In genomic region chr17:64129515-64129764, GRCh38 we compare ENCODE assay signal across 8 cellular contexts. TPM values are rescaled to one million over a fixed set of nuclear protein-coding genes. Genes with fewer than 3 reads are reported as not detected.
A peak's percentile ranks its signal among the peaks of the same experiment; 100 is the strongest.
DNase-seq lines count a peak whose midpoint lies in the region; ATAC-seq, FAIRE-seq and TF ChIP-seq lines count a peak whose summit lies in the region.

No MANE protein-coding gene starts in this region.

- H3K4me3 ChIP-seq in mucosa of rectum (ENCODE audit: low read length in 2 of 2) = peak overlapping the region; percentile 72 to 91

- H3K36me3 ChIP-seq in mucosa of rectum (ENCODE audit: control insufficient read depth in 2 of 2, insufficient read depth in 2 of 2, low read length in 2 of 2) = no peaks in the 10 kb centered on the region

- H3K27ac ChIP-seq in CD4-positive, alpha-beta T cell (ENCODE audit: low read depth, low read length) = no peak overlapping the region
- H3K27ac ChIP-seq in mucosa of rectum (ENCODE audit: low read depth in 2 of 2, low read length in 2 of 2) = peak overlapping the region; percentile 97 to 98

- no peak for TF ChIP-seq POLR2A in GM12892 (IDR thresholded peaks at IDR 0.05; ENCODE audit: low read depth, low read length)

- no peaks in the 10 kb centered on the region for H3K27me3 Mint-ChIP-seq in CD4-positive, alpha-beta T cell
- H3K27me3 Mint-ChIP-seq in MCF 10A (ENCODE audit: insufficient read depth, unreplicated experiment) = no peaks in the 10 kb centered on the region

- H3K4me1 ChIP-seq in mucosa of rectum (ENCODE audit: control insufficient read depth in 2 of 2, insufficient read depth in 2 of 2, low read length in 2 of 2) = peaks cover 19 to 21% of the 10 kb centered on the region in 2 donors

- H3K27ac Mint-ChIP-seq in CD4-positive, alpha-beta T cell = peak overlapping the region; percentile 84
- H3K27ac Mint-ChIP-seq in MCF 10A (ENCODE audit: low read depth, unreplicated experiment) = peak overlapping the region; percentile 93

- DNase-seq in CD4-positive, alpha-beta T cell = peak in 1 of 10 experiments; percentile 38
- DNase-seq in MCF 10A (ENCODE audit: unreplicated experiment) (no peak), NCI-H2196 treated with DMSO at 0.1 percent for 48 hours (lab: John Stamatoyannopoulos, UW; ENCODE audit: unreplicated experiment) (no peak), NCI-H774 (lab: John Stamatoyannopoulos, UW) (no peak), GM12892 (ENCODE audit: insufficient read length) (no peak), DMS79 (lab: John Stamatoyannopoulos, UW) (no peak)

- FAIRE-seq in GM12892 (lab: Jason Lieb, UNC) = no peak

- no peaks in the 10 kb centered on the region for H3K27me3 ChIP-seq in CD4-positive, alpha-beta T cell (ENCODE audit: control insufficient read depth, insufficient read depth, low read length)
- H3K27me3 ChIP-seq in mucosa of rectum (ENCODE audit: control insufficient read depth in 2 of 2, insufficient read depth in 2 of 2, low read length in 2 of 2) = no peaks in the 10 kb centered on the region

- H3K4me1 Mint-ChIP-seq in CD4-positive, alpha-beta T cell (ENCODE audit: low read depth) = peaks cover 62% of the 10 kb centered on the region
- H3K4me1 Mint-ChIP-seq in MCF 10A (ENCODE audit: insufficient read depth, unreplicated experiment) = peaks cover 18% of the 10 kb centered on the region

- POLR2A ChIA-PET in CD4-positive, alpha-beta T cell (lab: Charles Lee) = interaction anchor here (0.7 to 7.1 kb wide), 20 partner anchors 8 to 377 kb away, joined by 3 to 166 read pairs (median 6); partner anchors contain the start of genes CEP95, DDX5 and ICAM2
- POLR2A ChIA-PET in MCF 10A (lab: Yijun Ruan, JAX) = interaction anchor here (0.6 to 8.8 kb wide), 24 partner anchors 9 to 376 kb away, joined by 3 to 79 read pairs (median 6); partner anchors contain the start of gene DDX5

- peak overlapping the region; percentile 99 for H3K4me3 Mint-ChIP-seq in CD4-positive, alpha-beta T cell
- peak overlapping the region; percentile 94 for H3K4me3 Mint-ChIP-seq in MCF 10A (ENCODE audit: unreplicated experiment)

- H3K9me3 ChIP-seq in CD4-positive, alpha-beta T cell (ENCODE audit: control insufficient read depth, low read length) = no peaks in the 10 kb centered on the region
- no peaks in the 10 kb centered on the region for H3K9me3 ChIP-seq in mucosa of rectum (ENCODE audit: control insufficient read depth in 2 of 2, low read length in 2 of 2)

- intact Hi-C loops in CD4-positive, alpha-beta T cell (cut with DNase I, micrococcal nuclease) = loop anchor here in 1 of 2 experiments (5.0 to 10.0 kb wide), 2 partner anchors 47 to 535 kb away; partner anchors contain the start of gene SMURF2
- intact Hi-C loops in MCF 10A (cut with micrococcal nuclease) = no loop called here

- BruUV-seq in MCF 10A (replicated peaks; lab: Mats Ljungman, UMichigan) = no TSS peak

- CTCF ChIA-PET in CD4-positive, alpha-beta T cell (lab: Charles Lee) = interaction anchor here (0.7 to 9.5 kb wide), 5 partner anchors 47 to 113 kb away, joined by 4 to 170 read pairs (median 7); partner anchors contain the start of gene ICAM2
- CTCF ChIA-PET in MCF 10A (lab: Yijun Ruan, JAX) = interaction anchor here (1.0 to 11.4 kb wide), 3 partner anchors 55 to 101 kb away, joined by 4 to 350 read pairs (median 7); no protein-coding TSS in a partner anchor

- H3K9ac ChIP-seq in mucosa of rectum (ENCODE audit: low read depth in 1 of 2, low read length in 2 of 2) = peak overlapping the region; percentile 91 to 96

- ATAC-seq in CD4-positive, alpha-beta T cell (ENCODE audit: poor library complexity) = no peak
- peak; percentile 6 for ATAC-seq in HG03103 (IDR thresholded peaks at IDR 0.05; ENCODE audit: low read depth, unreplicated experiment)

- TF ChIP-seq CTCF in CD4-positive, alpha-beta T cell (IDR thresholded peaks at IDR 0.05) = no peak
- TF ChIP-seq CTCF in MCF 10A (IDR thresholded peaks at IDR 0.05; ENCODE audit: unreplicated experiment) = no peak

- H3K9me3 Mint-ChIP-seq in CD4-positive, alpha-beta T cell = no peaks in the 10 kb centered on the region
- H3K9me3 Mint-ChIP-seq in MCF 10A (ENCODE audit: unreplicated experiment) = no peaks in the 10 kb centered on the region

- H3K36me3 Mint-ChIP-seq in CD4-positive, alpha-beta T cell (ENCODE audit: low read depth) = peaks cover 12% of the 10 kb centered on the region
- peaks cover 20% of the 10 kb centered on the region for H3K36me3 Mint-ChIP-seq in MCF 10A (ENCODE audit: insufficient read depth, unreplicated experiment)

RNA-seq across cellular contexts. Expression of gene ERN1, which starts 0.5 kb away (rescaled TPM):
- total RNA-seq in CD4-positive, alpha-beta T cell = 10 to 100 TPM; 62.7 to 67.8 TPM
- 79.5 and 87.0 TPM in 2 replicates for total RNA-seq in MCF 10A (2022)
- 7.7 TPM for polyA plus RNA-seq in GM12892 (2012; ENCODE audit: missing spikeins)
